ENCODE assay signal across 8 cellular contexts in genomic region chr20:47357296-47358051, GRCh38. TPM values are rescaled to one million over a fixed set of nuclear protein-coding genes. Genes with fewer than 3 reads are reported as not detected.
DNase-seq lines count a peak whose midpoint lies in the region; ATAC-seq and TF ChIP-seq lines count a peak whose summit lies in the region.

No MANE protein-coding gene starts in this region.

- TF ChIP-seq CTCF in parathyroid adenoma (IDR thresholded peaks at IDR 0.05): no peak
- TF ChIP-seq CTCF in thyroid gland (IDR thresholded peaks at IDR 0.05): peak in 1 of 6 experiments; percentile 22

- peaks cover 94% of the 10 kb centered on the region for H3K4me1 ChIP-seq in SJSA1 (replicated peaks)
- H3K4me1 ChIP-seq in parathyroid adenoma: peaks cover 71% of the 10 kb centered on the region
- H3K4me1 ChIP-seq in thyroid gland: peaks cover 90 to 97% of the 10 kb centered on the region in 2 donors

- peak overlapping the region; percentile 91 for H3K4me3 Mint-ChIP-seq in activated naive CD4-positive, alpha-beta T cell treated with anti-CD3 and anti-CD28 coated beads, Interleukin-2, amount 50 U/mL, for 24 hours

- H3K9me3 ChIP-seq in SJSA1 (replicated peaks): no peaks in the 10 kb centered on the region
- no peaks in the 10 kb centered on the region for H3K9me3 ChIP-seq in parathyroid adenoma (ENCODE audit: control insufficient read depth, low read length)
- H3K9me3 ChIP-seq in thyroid gland: no peaks in the 10 kb centered on the region

- peak overlapping the region; percentile 96 for H3K27ac ChIP-seq in SJSA1
- H3K27ac ChIP-seq in parathyroid adenoma: peak overlapping the region; percentile 99
- H3K27ac ChIP-seq in thyroid gland: peak overlapping the region; percentile 99 to 100 (median 100)

- intact Hi-C loops in Right ventricle myocardium inferior (cut with DNase I) (no loop called here), thyroid gland (cut with DNase I) (loop anchor here (5.0 kb wide), 1 partner anchor 40 kb away; no protein-coding TSS in a partner anchor)

- no peaks in the 10 kb centered on the region for H3K27me3 ChIP-seq in SJSA1 (replicated peaks)
- H3K27me3 ChIP-seq in parathyroid adenoma (ENCODE audit: control insufficient read depth, insufficient read depth, low read length): no peaks in the 10 kb centered on the region
- no peaks in the 10 kb centered on the region for H3K27me3 ChIP-seq in thyroid gland

- H3K4me1 Mint-ChIP-seq in activated naive CD4-positive, alpha-beta T cell treated with anti-CD3 and anti-CD28 coated beads, Interleukin-2, amount 50 U/mL, for 24 hours: peaks cover 48% of the 10 kb centered on the region

- H3K4me2 ChIP-seq in parathyroid adenoma (ENCODE audit: low read length): peak overlapping the region; percentile 53

- H3K4me3 ChIP-seq in SJSA1: no peak overlapping the region
- peak overlapping the region; percentile 19 for H3K4me3 ChIP-seq in parathyroid adenoma (ENCODE audit: low read depth, low read length)
- no peak overlapping the region for H3K4me3 ChIP-seq in thyroid gland (replicated peaks in 1 of 3)

- H3K9ac ChIP-seq in parathyroid adenoma: peak overlapping the region; percentile 47

- peak overlapping the region; percentile 79 for H2AFZ ChIP-seq in parathyroid adenoma

- peak in 1 of 2 donors; percentile 81 for TF ChIP-seq POLR2A in thyroid gland (IDR thresholded peaks at IDR 0.05)

- H3K9me3 Mint-ChIP-seq in activated naive CD4-positive, alpha-beta T cell treated with anti-CD3 and anti-CD28 coated beads, Interleukin-2, amount 50 U/mL, for 24 hours: no peaks in the 10 kb centered on the region

- peaks cover 2% of the 10 kb centered on the region for H3K36me3 Mint-ChIP-seq in activated naive CD4-positive, alpha-beta T cell treated with anti-CD3 and anti-CD28 coated beads, Interleukin-2, amount 50 U/mL, for 24 hours

- no peaks in the 10 kb centered on the region for H3K27me3 Mint-ChIP-seq in activated naive CD4-positive, alpha-beta T cell treated with anti-CD3 and anti-CD28 coated beads, Interleukin-2, amount 50 U/mL, for 24 hours

- H3K79me2 ChIP-seq in parathyroid adenoma: peaks cover 15% of the 10 kb centered on the region

- peak; percentile 55 for DNase-seq in D341Med (ENCODE audit: low spot score)
- peak; percentile 95 for DNase-seq in LHCN-M2 (ENCODE audit: low read depth)
- DNase-seq in SJSA1 (ENCODE audit: low read depth in 1 of 2, low spot score in 2 of 2): peak; percentile 87
- peak; percentile 91 for DNase-seq in Right ventricle myocardium inferior (ENCODE audit: missing footprints)
- DNase-seq in thyroid gland: peak; percentile 89 to 92

- H3K36me3 ChIP-seq in SJSA1 (peaks cover 3% of the 10 kb centered on the region), parathyroid adenoma (ENCODE audit: control insufficient read depth, insufficient read depth, low read length) (no peaks in the 10 kb centered on the region), thyroid gland (no peaks in the 10 kb centered on the region)

- peak; percentile 46 for ATAC-seq in GM21529 (IDR thresholded peaks at IDR 0.05; ENCODE audit: unreplicated experiment)
- peak; percentile 44 for ATAC-seq in Right ventricle myocardium inferior

- H3K27ac Mint-ChIP-seq in activated naive CD4-positive, alpha-beta T cell treated with anti-CD3 and anti-CD28 coated beads, Interleukin-2, amount 50 U/mL, for 24 hours: peak overlapping the region; percentile 99

- 10 to 18% methylated on average over 27 to 30 of the region's 30 CpGs for WGBS in thyroid gland, 2 donors

RNA-seq across cellular contexts. Expression of gene ZMYND8, which starts 1.0 kb away (rescaled TPM):
- 50.1 and 56.4 TPM in 2 replicates for total RNA-seq in LHCN-M2 (2014; rRNA removed)
- polyA plus RNA-seq in LHCN-M2 (2012): 15.4 TPM
- 6.0 and 13.5 TPM in 2 replicates for total RNA-seq in SJSA1 (2014; rRNA removed; shearing (Covaris generic))
- total RNA-seq in Right ventricle myocardium inferior: 36.1 TPM
- total RNA-seq in thyroid gland: 10 to 100 TPM; 29.7 to 42.4 (median 30.9) TPM
